20 cellular contexts compared by ENCODE assay signal in genomic region chr5:128962211-128962610, GRCh38. TPM values are rescaled to one million over a fixed set of nuclear protein-coding genes. Genes with fewer than 3 reads are reported as not detected.
DNase-seq lines count a peak whose midpoint lies in the region; FAIRE-seq and TF ChIP-seq lines count a peak whose summit lies in the region.
"Had no signal": no experiment of that assay in that cellular context is flagged by ENCODE, and none has a peak within 500 bp of the region (broad histone marks: within the 10 kb centered on the region; RNA-seq: fewer than 3 reads in every experiment).

No MANE protein-coding gene starts in this region.

- no peak overlapping the region for H3K14ac ChIP-seq in H9 (ENCODE audit: insufficient read depth, low read length)

- H2BK5ac ChIP-seq in H9 (ENCODE audit: insufficient read length, low read length) = no peak overlapping the region

- no peaks in the 10 kb centered on the region for H3K36me3 ChIP-seq in kidney (ENCODE audit: control insufficient read depth in 1 of 2, insufficient read depth in 2 of 2, low read length in 2 of 2)
- H3K36me3 ChIP-seq: BE2C, HAP-1 had no signal

- no peak overlapping the region for H3K4me2 ChIP-seq in H9 (ENCODE audit: insufficient read depth, insufficient read length, low read length)

- DNase-seq in H9 (peak; percentile 46), dedifferentiated amniotic fluid mesenchymal stem cell (ENCODE audit: extremely low spot score) (peak; percentile 12), kidney (peak; percentile 34), posterior vena cava (ENCODE audit: low spot score) (peak; percentile 59), NCI-H1694 (lab: John Stamatoyannopoulos, UW) (no peak)
- no peak for DNase-seq in activated CD8-positive, alpha-beta memory T cell treated with anti-CD3 and anti-CD28 coated beads, Interleukin-2, amount 50 U/mL, for 48 hours
- no peak for DNase-seq in activated naive CD8-positive, alpha-beta T cell treated with anti-CD3 and anti-CD28 coated beads for 36 hours
- DNase-seq: ACHN; BE2C; C1 segment of cervical spinal cord; CD4-positive, CD25-positive, alpha-beta regulatory T cell; CD8-positive, alpha-beta memory T cell; COR-L47; GDM1; GOT3 had no signal

- no peak overlapping the region for H3K27ac Mint-ChIP-seq in H9
- no peak overlapping the region for H3K27ac Mint-ChIP-seq in activated naive CD8-positive, alpha-beta T cell treated with anti-CD3 and anti-CD28 coated beads for 36 hours
- H3K27ac Mint-ChIP-seq: CD8-positive, alpha-beta memory T cell had no signal

- no peak overlapping the region for H3K4me3 ChIP-seq in kidney (ENCODE audit: low read length in 2 of 2)
- H3K4me3 ChIP-seq: HAP-1 had no signal

- H3K27ac ChIP-seq in H9 (ENCODE audit: insufficient read length, low read depth, low read length) (no peak overlapping the region), kidney (ENCODE audit: low read depth in 2 of 2, low read length in 2 of 2) (no peak overlapping the region)
- H3K27ac ChIP-seq: HL-60 had no signal

- H3K4me3 Mint-ChIP-seq in H9 = no peak overlapping the region
- no peak overlapping the region for H3K4me3 Mint-ChIP-seq in activated naive CD8-positive, alpha-beta T cell treated with anti-CD3 and anti-CD28 coated beads for 36 hours
- H3K4me3 Mint-ChIP-seq: CD4-positive, CD25-positive, alpha-beta regulatory T cell; CD8-positive, alpha-beta memory T cell had no signal

- H3K4ac ChIP-seq in H9 (ENCODE audit: low read depth, low read length) = no peak overlapping the region

- no peak overlapping the region for H2BK15ac ChIP-seq in H9 (ENCODE audit: low read depth, low read length)

- H3K18ac ChIP-seq in H9 (ENCODE audit: insufficient read length, low read depth, low read length) = no peak overlapping the region

- peaks cover 11 to 12% of the 10 kb centered on the region in 2 experiments; a peak in 3 of 5 replicates for H3K9me3 Mint-ChIP-seq in H9
- peaks cover 7% of the 10 kb centered on the region for H3K9me3 Mint-ChIP-seq in activated naive CD8-positive, alpha-beta T cell treated with anti-CD3 and anti-CD28 coated beads for 36 hours

- H3T11ph ChIP-seq in H9 (ENCODE audit: low read length) = no peak overlapping the region

- H4K5ac ChIP-seq in H9 (ENCODE audit: insufficient read length, low read depth, low read length) = no peak overlapping the region

- no peak for FAIRE-seq in kidney (lab: Jason Lieb, UNC)
- FAIRE-seq: A204.1, D721Med, GM12892 had no signal

- H4K20me1 ChIP-seq in H9 (ENCODE audit: control insufficient read depth, insufficient read depth, insufficient read length) = no peaks in the 10 kb centered on the region

- no peak overlapping the region for H4K91ac ChIP-seq in H9 (ENCODE audit: insufficient read length, low read depth, low read length)

- H3K79me1 ChIP-seq in H9 (ENCODE audit: insufficient read depth, low read depth, low read length, poor library complexity, severe bottlenecking) = no peaks in the 10 kb centered on the region

- H3K4me1 Mint-ChIP-seq in H9 = peaks cover 12 to 18% of the 10 kb centered on the region in 2 experiments
- no peaks in the 10 kb centered on the region for H3K4me1 Mint-ChIP-seq in activated naive CD8-positive, alpha-beta T cell treated with anti-CD3 and anti-CD28 coated beads for 36 hours
- H3K4me1 Mint-ChIP-seq: CD4-positive, CD25-positive, alpha-beta regulatory T cell had no signal

- H3K27me3 Mint-ChIP-seq in H9 (ENCODE audit: low read depth) = peaks cover 54% of the 10 kb centered on the region
- H3K27me3 Mint-ChIP-seq in activated naive CD8-positive, alpha-beta T cell treated with anti-CD3 and anti-CD28 coated beads for 36 hours = peaks cover 27% of the 10 kb centered on the region

- peaks cover 9% of the 10 kb centered on the region for H3K23me2 ChIP-seq in H9 (ENCODE audit: insufficient read length, low read depth, low read length, poor library complexity, severe bottlenecking)

- H3K36me3 Mint-ChIP-seq in H9 (ENCODE audit: insufficient read depth in 1 of 3, low read depth in 3 of 3) = no peaks in the 10 kb centered on the region; a peak in 1 of 7 replicates
- no peaks in the 10 kb centered on the region for H3K36me3 Mint-ChIP-seq in activated naive CD8-positive, alpha-beta T cell treated with anti-CD3 and anti-CD28 coated beads for 36 hours
- H3K36me3 Mint-ChIP-seq: CD4-positive, CD25-positive, alpha-beta regulatory T cell; CD8-positive, alpha-beta memory T cell had no signal

- TF ChIP-seq CTCF in H9 (conservative IDR thresholded peaks at IDR 0.05) = no peak
- no peak for TF ChIP-seq CTCF in kidney (IDR thresholded peaks at IDR 0.05; ENCODE audit: borderline replicate concordance, extremely low read depth, insufficient read depth)

- no peak overlapping the region for H2BK120ac ChIP-seq in H9 (ENCODE audit: low read depth, low read length, poor library complexity, severe bottlenecking)

- no peak overlapping the region for H2AK5ac ChIP-seq in H9 (ENCODE audit: insufficient read length, low read length)

- no peak overlapping the region for H3K56ac ChIP-seq in H9 (ENCODE audit: insufficient read length, low read depth, low read length)

- H3K27me3 ChIP-seq in H9 (ENCODE audit: insufficient read depth, low read length) = peaks cover 3% of the 10 kb centered on the region; the same call in 1 of the 2 replicates
- H3K27me3 ChIP-seq: BE2C had no signal

- no peak overlapping the region for H3K23ac ChIP-seq in H9 (ENCODE audit: insufficient read length, low read depth, low read length)

- no peak overlapping the region for H2BK20ac ChIP-seq in H9 (ENCODE audit: low read depth, low read length, poor library complexity, severe bottlenecking)

- H4K8ac ChIP-seq in H9 (replicated peaks; ENCODE audit: insufficient read length, low read depth, low read length) = no peak overlapping the region

- H3K9me3 ChIP-seq in H9 (ENCODE audit: control insufficient read depth, low read depth, low read length) (no peaks in the 10 kb centered on the region), kidney (ENCODE audit: control insufficient read depth in 1 of 2, low read length in 2 of 2) (no peaks in the 10 kb centered on the region)
- H3K9me3 ChIP-seq: BE2C, HAP-1 had no signal

- no peaks in the 10 kb centered on the region; the same call in 1 of the 2 replicates for H3K4me1 ChIP-seq in H9 (ENCODE audit: insufficient read depth, low read length)
- H3K4me1 ChIP-seq in kidney (ENCODE audit: control insufficient read depth in 1 of 2, insufficient read depth in 1 of 2, low read depth in 1 of 2, low read length in 2 of 2) = no peaks in the 10 kb centered on the region
- H3K4me1 ChIP-seq: BE2C had no signal

- H2AFZ ChIP-seq in H9 (ENCODE audit: low read length) = no peak overlapping the region

- H3K9ac ChIP-seq in H9 (ENCODE audit: extremely low read depth, insufficient read length, low read length) (no peak overlapping the region), kidney (ENCODE audit: low read length in 2 of 2) (no peak overlapping the region)

- no peak overlapping the region for H2BK12ac ChIP-seq in H9 (ENCODE audit: insufficient read length, low read depth, low read length)

- intact Hi-C loops in kidney (cut with DNase I) = no loop called here
- intact Hi-C loops in posterior vena cava (cut with DNase I) = no loop called here

- no CpG with 5 or more reads among the region's 6 CpGs for WGBS in H9 (ENCODE audit: extremely low coverage, insufficient read length, low lambda C conversion rate)

- no peaks in the 10 kb centered on the region for H3K79me2 ChIP-seq in H9 (ENCODE audit: insufficient read depth, low read length)

RNA-seq across cellular contexts. Expression of gene SLC27A6, which starts 3.1 kb away (rescaled TPM):
- total RNA-seq in H9 (2021) = 3.0 and 3.3 TPM in 2 replicates
- not detected for total RNA-seq in kidney
- not detected for polyA plus RNA-seq in kidney (ENCODE audit: insufficient read depth, low read depth, low replicate concordance)
- not detected for total RNA-seq in posterior vena cava
- total RNA-seq in activated naive CD8-positive, alpha-beta T cell treated with anti-CD3 and anti-CD28 coated beads for 36 hours = not detected
- total RNA-seq: CD4-positive, CD25-positive, alpha-beta regulatory T cell; CD8-positive, alpha-beta memory T cell had no signal
- polyA plus RNA-seq: CD4-positive, CD25-positive, alpha-beta regulatory T cell; CD8-positive, alpha-beta memory T cell had no signal

Comparison
In these comparisons a context has a peak if more than half of its experiments do, and no peak if none do; other contexts are left out.
1. DNase-seq: peak in H9 (single experiment), dedifferentiated amniotic fluid mesenchymal stem cell (single experiment), kidney (single experiment) and posterior vena cava (single experiment); none in activated CD8-positive, alpha-beta memory T cell treated with anti-CD3 and anti-CD28 coated beads, Interleukin-2, amount 50 U/mL, for 48 hours (single experiment), NCI-H1694 (single experiment) and activated naive CD8-positive, alpha-beta T cell treated with anti-CD3 and anti-CD28 coated beads for 36 hours (single experiment).